1 cellular context compared by ENCODE assay signal in genomic region chr11:78192223-78192719, GRCh38.
TF ChIP-seq lines count a peak whose summit lies in the region.

No MANE protein-coding gene starts in this region.

TF ChIP-seq in K562, 482 proteins besides CTCF, POLR2A, EP300 and RAD21:
- TF ChIP-seq NRF1 (conservative IDR thresholded peaks at IDR 0.05 in 1 of 2, IDR thresholded peaks at IDR 0.05 in 1 of 2): peak; percentile 23 to 45; a peak in 2 of 4 replicates
- peak; percentile 10; the same call in 1 of the 2 replicates for TF ChIP-seq ZBTB7A (IDR thresholded peaks at IDR 0.05; ENCODE audit: borderline replicate concordance, control insufficient read depth, low read depth, low read length)
- TF ChIP-seq CBFA2T3 (IDR thresholded peaks at IDR 0.05): 0 out of 2 replicates have a peak, but pooled peaks have one; percentile 10
- peak in 1 of 2 experiments; percentile 56; a peak in 1 of 4 replicates for TF ChIP-seq KDM4B (IDR thresholded peaks at IDR 0.05; ENCODE audit: borderline replicate concordance in 2 of 2, low read depth in 1 of 2)
- no peak for TF ChIP-seq ZNF717 (CRISPR knock-in tag; IDR thresholded peaks at IDR 0.05)
- TF ChIP-seq GABPA (tag; conservative IDR thresholded peaks at IDR 0.05; ENCODE audit: low read depth): no peak
- peak; percentile 84 for TF ChIP-seq RFX1 (IDR thresholded peaks at IDR 0.05)
- TF ChIP-seq HMGN3 (IDR thresholded peaks at IDR 0.05; ENCODE audit: borderline replicate concordance, extremely low read depth, insufficient read length, low read depth, low read length): peak; percentile 24
- TF ChIP-seq CHAMP1 (IDR thresholded peaks at IDR 0.05): no peak
- TF ChIP-seq RBBP5 (IDR thresholded peaks at IDR 0.05; ENCODE audit: borderline replicate concordance, insufficient read depth, low read length, poor library complexity, severe bottlenecking): no peak
- peak; percentile 96 for TF ChIP-seq EGR1 (conservative IDR thresholded peaks at IDR 0.05)
- TF ChIP-seq MAX (CRISPR knock-in tag; IDR thresholded peaks at IDR 0.05): peak; percentile 29; the same call in 1 of the 2 replicates
- no peak for TF ChIP-seq ZNF239 (CRISPR knock-in tag; IDR thresholded peaks at IDR 0.05)
- peak in 1 of 2 experiments; percentile 52; a peak in 1 of 4 replicates for TF ChIP-seq FOXA3 (CRISPR knock-in tag; conservative IDR thresholded peaks at IDR 0.05 in 1 of 2, IDR thresholded peaks at IDR 0.05 in 1 of 2)
- no peak for TF ChIP-seq ZNF398 (CRISPR knock-in tag; IDR thresholded peaks at IDR 0.05)
- TF ChIP-seq ZNF639 (CRISPR knock-in tag; conservative IDR thresholded peaks at IDR 0.05 in 1 of 2, IDR thresholded peaks at IDR 0.05 in 1 of 2): 0 out of 4 replicates have a peak, but pooled peaks of 1 of the 2 experiments have one; percentile 18
- TF ChIP-seq MEIS2 (IDR thresholded peaks at IDR 0.05; ENCODE audit: partially characterized antibody): peak; percentile 14
- peak; percentile 48; the same call in 1 of the 2 replicates for TF ChIP-seq ARID4B (CRISPR knock-in tag; IDR thresholded peaks at IDR 0.05)
- peak; percentile 88 for TF ChIP-seq TFAP4 (CRISPR knock-in tag; IDR thresholded peaks at IDR 0.05; ENCODE audit: borderline replicate concordance)
- TF ChIP-seq, protein P1, sequence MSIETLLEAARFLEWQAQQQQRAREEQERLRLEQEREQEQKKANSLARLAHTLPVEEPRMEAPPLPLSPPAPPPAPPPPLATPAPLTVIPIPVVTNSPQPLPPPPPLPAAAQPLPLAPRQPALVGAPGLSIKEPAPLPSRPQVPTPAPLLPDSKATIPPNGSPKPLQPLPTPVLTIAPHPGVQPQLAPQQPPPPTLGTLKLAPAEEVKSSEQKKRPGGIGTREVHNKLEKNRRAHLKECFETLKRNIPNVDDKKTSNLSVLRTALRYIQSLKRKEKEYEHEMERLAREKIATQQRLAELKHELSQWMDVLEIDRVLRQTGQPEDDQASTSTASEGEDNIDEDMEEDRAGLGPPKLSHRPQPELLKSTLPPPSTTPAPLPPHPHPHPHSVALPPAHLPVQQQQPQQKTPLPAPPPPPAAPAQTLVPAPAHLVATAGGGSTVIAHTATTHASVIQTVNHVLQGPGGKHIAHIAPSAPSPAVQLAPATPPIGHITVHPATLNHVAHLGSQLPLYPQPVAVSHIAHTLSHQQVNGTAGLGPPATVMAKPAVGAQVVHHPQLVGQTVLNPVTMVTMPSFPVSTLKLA (conservative IDR thresholded peaks at IDR 0.05): 0 out of 4 replicates have a peak, but pooled peaks of 1 of the 2 experiments have one; percentile 20
